ENCODE assay signal across 8 cellular contexts in genomic region chr1:35079003-35079930, GRCh38. TPM values are rescaled to one million over a fixed set of nuclear protein-coding genes. Genes with fewer than 3 reads are reported as not detected.
A peak's percentile ranks its signal among the peaks of the same experiment; 100 is the strongest.
DNase-seq lines count a peak whose midpoint lies in the region; TF ChIP-seq lines count a peak whose summit lies in the region.

Gene ZMYM1, plus strand, starts transcription at chr1:35079385. Its CDS starts 14,603 bp downstream, at chr1:35093988.

- peak within 1 kb of the TSS; percentile 97 for H2AFZ ChIP-seq in parathyroid adenoma

- H3K9ac ChIP-seq in parathyroid adenoma, result peak within 1 kb of the TSS; percentile 19

- H3K27me3 ChIP-seq in cardiac muscle cell (no peaks in the 10 kb centered on the region), parathyroid adenoma (ENCODE audit: control insufficient read depth, insufficient read depth, low read length) (no peaks in the 10 kb centered on the region), tibial artery (peaks cover 0 to 7% of the 10 kb centered on the region in 2 donors)

- H3K9me3 ChIP-seq in cardiac muscle cell (ENCODE audit: low read depth) (no peaks in the 10 kb centered on the region), parathyroid adenoma (ENCODE audit: control insufficient read depth, low read length) (no peaks in the 10 kb centered on the region), tibial artery (no peaks in the 10 kb centered on the region)

- H3K27ac ChIP-seq in cardiac muscle cell (peak within 1 kb of the TSS; percentile 91), parathyroid adenoma (peak within 1 kb of the TSS; percentile 63), tibial artery (peak within 1 kb of the TSS; percentile 85 to 93)

- peak within 1 kb of the TSS; percentile 81 for H3K4me2 ChIP-seq in parathyroid adenoma (ENCODE audit: low read length)

- peaks cover 4% of the 10 kb centered on the region for H3K4me1 ChIP-seq in cardiac muscle cell (ENCODE audit: low read depth)
- no peaks in the 10 kb centered on the region for H3K4me1 ChIP-seq in parathyroid adenoma
- peaks cover 0 to 17% (median 6%) of the 10 kb centered on the region in 4 donors for H3K4me1 ChIP-seq in tibial artery

- TF ChIP-seq CTCF in HFF-Myc (IDR thresholded peaks at IDR 0.05; ENCODE audit: low read depth, low read length, missing control alignments) (no peak), NB4 (IDR thresholded peaks at IDR 0.05; ENCODE audit: low read depth, low read length) (no peak), cardiac muscle cell (IDR thresholded peaks at IDR 0.05; ENCODE audit: low read depth, low read length) (no peak), parathyroid adenoma (IDR thresholded peaks at IDR 0.05) (no peak), tibial artery (IDR thresholded peaks at IDR 0.05) (no peak)

- TF ChIP-seq POLR2A in NB4 (IDR thresholded peaks at IDR 0.05; ENCODE audit: extremely low read depth, insufficient read length), result peak; percentile 70

- intact Hi-C loops in tibial artery (cut with DNase I; ENCODE audit: low total_unique reads), result no loop called here

- peak within 1 kb of the TSS; percentile 70 for H3K4me3 ChIP-seq in HFF-Myc (replicated peaks; ENCODE audit: low read depth, low read length)
- peak within 1 kb of the TSS; percentile 82 for H3K4me3 ChIP-seq in NB4 (ENCODE audit: low read depth, low read length)
- peak within 1 kb of the TSS; percentile 66 for H3K4me3 ChIP-seq in cardiac muscle cell
- H3K4me3 ChIP-seq in parathyroid adenoma (ENCODE audit: low read depth, low read length), result peak within 1 kb of the TSS; percentile 87
- H3K4me3 ChIP-seq in tibial artery, result peak within 1 kb of the TSS; percentile 64 to 89

- DNase-seq in GM04504 (ENCODE audit: low read depth) (peak; percentile 61), HFF-Myc (ENCODE audit: extremely low read depth, low read depth) (peak; percentile 58), NB4 (ENCODE audit: low read depth) (peak; percentile 84), SKM-1 (lab: John Stamatoyannopoulos, UW; ENCODE audit: unreplicated experiment) (peak; percentile 46), cardiac muscle cell (ENCODE audit: low read depth in 1 of 2, low spot score in 1 of 2) (peak; percentile 89 to 94), tibial artery (peak; percentile 80 to 88)
- DNase-seq in activated naive CD8-positive, alpha-beta T cell treated with anti-CD3 and anti-CD28 coated beads, Interleukin-2, amount 50 U/mL, for 16 hours (ENCODE audit: low read depth, low spot score), result peak; percentile 81

- no peaks in the 10 kb centered on the region for H3K79me2 ChIP-seq in parathyroid adenoma

- H3K36me3 ChIP-seq in cardiac muscle cell (no peaks in the 10 kb centered on the region), parathyroid adenoma (ENCODE audit: control insufficient read depth, insufficient read depth, low read length) (no peaks in the 10 kb centered on the region), tibial artery (no peaks in the 10 kb centered on the region)

RNA-seq across cellular contexts. Expression of gene ZMYM1, which starts in this region (rescaled TPM):
- total RNA-seq in cardiac muscle cell, result 5.4 and 12.2 TPM in 2 replicates
- polyA plus RNA-seq in cardiac muscle cell, result 7.5 and 19.1 TPM in 2 replicates

Comparison
In these comparisons a context has a peak if more than half of its experiments do, and no peak if none do; other contexts are left out.
1. Peak in every context shown above with its lines: DNase-seq, H3K4me3 ChIP-seq and H3K27ac ChIP-seq.